ENCODE assay signal across 1 cellular context in genomic region chr6:43629505-43630300, GRCh38.
TF ChIP-seq lines count a peak whose summit lies in the region.

No MANE protein-coding gene starts in this region.

TF ChIP-seq in GM12878, 131 proteins besides CTCF, POLR2A, EP300 and RAD21 (continued from another document):
- TF ChIP-seq SKIL (IDR thresholded peaks at IDR 0.05; ENCODE audit: low read depth, poor library complexity, severe bottlenecking) = no peak
- no peak for TF ChIP-seq ETV6 (conservative IDR thresholded peaks at IDR 0.05 in 1 of 2, IDR thresholded peaks at IDR 0.05 in 1 of 2; ENCODE audit: borderline replicate concordance in 1 of 2, low read depth in 1 of 2)
- no peak for TF ChIP-seq SUZ12 (IDR thresholded peaks at IDR 0.05; ENCODE audit: unreplicated experiment)
- peak; percentile 75; the same call in 2 of the 3 replicates for TF ChIP-seq POU2F2 (IDR thresholded peaks at IDR 0.05; ENCODE audit: borderline replicate concordance, low read depth, low read length)
- no peak; the same call in 1 of the 2 replicates for TF ChIP-seq BACH1 (IDR thresholded peaks at IDR 0.05; ENCODE audit: borderline replicate concordance)
- TF ChIP-seq CEBPB (IDR thresholded peaks at IDR 0.05; ENCODE audit: borderline replicate concordance in 1 of 2, low read depth in 2 of 2, low read length in 2 of 2) = peak in 1 of 2 experiments; percentile 74; a peak in 2 of 4 replicates
- TF ChIP-seq WRNIP1 (IDR thresholded peaks at IDR 0.05; ENCODE audit: borderline replicate concordance, low read depth, low read length) = no peak; the same call in 1 of the 2 replicates
- 0 out of 2 replicates have a peak, but pooled peaks have one; percentile 26 for TF ChIP-seq MEF2A (IDR thresholded peaks at IDR 0.05; ENCODE audit: insufficient read depth, low read depth, low read length)
- TF ChIP-seq SIX5 (IDR thresholded peaks at IDR 0.05; ENCODE audit: low read depth, low read length, severe bottlenecking) = peak; percentile 61
- TF ChIP-seq PKNOX1 (IDR thresholded peaks at IDR 0.05) = no peak
- no peak for TF ChIP-seq E2F4 (IDR thresholded peaks at IDR 0.05; ENCODE audit: low read depth, low read length)
- no peak for TF ChIP-seq FOS (IDR thresholded peaks at IDR 0.05; ENCODE audit: borderline replicate concordance, extremely low read depth, insufficient read length)
- peak; percentile 82 for TF ChIP-seq SMARCA5 (IDR thresholded peaks at IDR 0.05)
- no peak; the same call in none of the 2 replicates for TF ChIP-seq RELB (IDR thresholded peaks at IDR 0.05; ENCODE audit: low read depth)
- no peak for TF ChIP-seq HDAC6 (IDR thresholded peaks at IDR 0.05; ENCODE audit: unreplicated experiment)
- peak; percentile 57 for TF ChIP-seq SMAD5 (IDR thresholded peaks at IDR 0.05; ENCODE audit: low read depth)
- no peak for TF ChIP-seq ZSCAN29 (IDR thresholded peaks at IDR 0.05)
- peak; percentile 28; the same call in 1 of the 2 replicates for TF ChIP-seq POLR2AphosphoS2 (IDR thresholded peaks at IDR 0.05; ENCODE audit: low read depth, low read length)
- TF ChIP-seq MTA3 (IDR thresholded peaks at IDR 0.05; ENCODE audit: borderline replicate concordance, low read length) = no peak
- peak; percentile 89 for TF ChIP-seq POLR2AphosphoS5 (IDR thresholded peaks at IDR 0.05; ENCODE audit: low read length)
- TF ChIP-seq NFIC (IDR thresholded peaks at IDR 0.05; ENCODE audit: low read depth, low read length) = no peak
- 0 out of 2 replicates have a peak, but pooled peaks have one; percentile 29 for TF ChIP-seq MLLT1 (IDR thresholded peaks at IDR 0.05)
- TF ChIP-seq RUNX3 (IDR thresholded peaks at IDR 0.05; ENCODE audit: low read length) = peak; percentile 60
- TF ChIP-seq NBN (IDR thresholded peaks at IDR 0.05) = peak; percentile 28
- no peak for TF ChIP-seq ZBTB11 (CRISPR knock-in tag; IDR thresholded peaks at IDR 0.05)
- no peak for TF ChIP-seq MYB (IDR thresholded peaks at IDR 0.05; ENCODE audit: borderline replicate concordance, low read depth, low read length)
- TF ChIP-seq IRF3 (IDR thresholded peaks at IDR 0.05) = no peak
- TF ChIP-seq TCF3 (IDR thresholded peaks at IDR 0.05; ENCODE audit: borderline replicate concordance, insufficient read depth, low read depth, low read length) = no peak
- no peak for TF ChIP-seq PAX8 (IDR thresholded peaks at IDR 0.05)
- TF ChIP-seq IKZF2 (IDR thresholded peaks at IDR 0.05) = peak in 1 of 2 experiments; percentile 56; a peak in 2 of 4 replicates
- no peak for TF ChIP-seq KDM1A (IDR thresholded peaks at IDR 0.05; ENCODE audit: borderline replicate concordance)
- peak; percentile 28 for TF ChIP-seq DPF2 (IDR thresholded peaks at IDR 0.05)
- peak; percentile 57; the same call in 1 of the 2 replicates for TF ChIP-seq CREB1 (IDR thresholded peaks at IDR 0.05; ENCODE audit: low read depth)
- peak; percentile 71 for TF ChIP-seq ZNF207 (IDR thresholded peaks at IDR 0.05; ENCODE audit: borderline replicate concordance)
- 0 out of 2 replicates have a peak, but pooled peaks have one; percentile 13 for TF ChIP-seq PAX5 (IDR thresholded peaks at IDR 0.05; ENCODE audit: borderline replicate concordance, low read depth, low read length)
